In the genomic region with DNA sequence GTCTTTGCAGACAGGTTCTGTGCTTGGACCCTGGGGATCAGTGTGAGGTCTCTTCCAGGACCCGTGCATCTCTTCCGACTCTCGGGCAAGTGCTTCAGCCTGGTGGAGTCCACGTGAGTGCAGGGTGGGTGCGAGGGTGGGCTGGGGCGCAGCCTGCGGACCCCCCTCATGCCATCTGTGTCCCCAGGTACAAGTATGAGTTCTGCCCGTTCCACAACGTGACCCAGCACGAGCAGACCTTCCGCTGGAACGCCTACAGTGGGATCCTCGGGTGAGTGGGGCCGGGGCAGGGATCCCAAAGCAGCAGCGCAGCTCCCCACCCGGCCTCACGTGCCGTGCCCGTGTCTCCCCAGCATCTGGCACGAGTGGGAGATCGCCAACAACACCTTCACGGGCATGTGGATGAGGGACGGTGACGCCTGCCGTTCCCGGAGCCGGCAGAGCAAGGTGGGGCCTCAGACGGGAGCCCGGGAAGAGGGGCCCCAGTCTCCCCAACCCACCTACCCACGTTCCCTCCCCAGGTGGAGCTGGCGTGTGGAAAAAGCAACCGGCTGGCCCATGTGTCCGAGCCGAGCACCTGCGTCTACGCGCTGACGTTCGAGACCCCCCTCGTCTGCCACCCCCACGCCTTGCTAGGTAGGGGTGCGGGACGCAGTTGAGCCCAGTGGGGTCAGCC, we compare ENCODE assay signal across 20 cellular contexts.
"Had no signal": no experiment of that assay in that cellular context is flagged by ENCODE, and none has a peak within 500 bp of the region (broad histone marks: within the 10 kb centered on the region; RNA-seq: fewer than 3 reads in every experiment).

No MANE protein-coding gene starts in this region.

- DNase-seq: activated CD4-positive, alpha-beta T cell treated with anti-CD3 and anti-CD28 coated beads for 4 hours; activated CD8-positive, alpha-beta T cell treated with anti-CD3 and anti-CD28 coated beads, Interleukin-2, amount 10 ng/mL, durations not matched to agents 7 days and 5 days; activated naive CD4-positive, alpha-beta T cell treated with anti-CD3 and anti-CD28 coated beads, Interleukin-2, amount 10 ng/mL, durations not matched to agents 7 days and 5 days; central memory CD4-positive, alpha-beta T cell; cortex of kidney; effector memory CD4-positive, alpha-beta T cell; left cardiac atrium; naive thymus-derived CD8-positive, alpha-beta T cell; nucleus accumbens; stimulated activated CD4-positive, alpha-beta T cell treated with anti-CD3 and anti-CD28 coated beads, Interleukin-12 subunit alpha, Interleukin-12 subunit beta, amount 100 ng/mL, for 4 hours; stimulated activated CD4-positive, alpha-beta T cell treated with anti-CD3 and anti-CD28 coated beads, Interleukin-2, amount 100 ng/mL, for 48 hours; stimulated activated naive CD8-positive, alpha-beta T cell treated with anti-CD3 and anti-CD28 coated beads, Interleukin-15, amount 100 ng/mL, for 72 hours; T-cell; WERI-Rb-1 had no signal

- ATAC-seq: activated CD8-positive, alpha-beta T cell treated with anti-CD3 and anti-CD28 coated beads, Interleukin-2, amount 10 ng/mL, durations not matched to agents 7 days and 5 days; left cardiac atrium; naive thymus-derived CD8-positive, alpha-beta T cell; sciatic nerve; stimulated activated naive CD8-positive, alpha-beta T cell treated with anti-CD3 and anti-CD28 coated beads, Interleukin-15, amount 100 ng/mL, for 72 hours; T-cell had no signal

- H3K4me3 ChIP-seq: adrenal gland, hepatocyte, lung, thoracic aorta had no signal

- H3K27ac ChIP-seq: epithelial cell of prostate, hepatocyte, thoracic aorta, WERI-Rb-1 had no signal

- H3K9me3 ChIP-seq: adrenal gland, thoracic aorta had no signal

- H3K27me3 ChIP-seq: adrenal gland, hepatocyte had no signal
